8 cellular contexts compared by ENCODE assay signal in genomic region chr15:62344806-62345539, GRCh38.
DNase-seq lines count a peak whose midpoint lies in the region; ATAC-seq, FAIRE-seq and TF ChIP-seq lines count a peak whose summit lies in the region.

No MANE protein-coding gene starts in this region.

- peak; percentile 87 for DNase-seq in GM12865 (ENCODE audit: low read depth)
- DNase-seq in RCC 7860 (ENCODE audit: low spot score), result peak; percentile 45
- peak; percentile 23 for DNase-seq in activated T-helper 9 cell treated with anti-CD3 and anti-CD28 coated beads, Interleukin-2, amount 50 U/mL, for 16 hours (ENCODE audit: low read depth)
- DNase-seq in glomerular visceral epithelial cell (ENCODE audit: extremely low spot score), result peak; percentile 72
- DNase-seq in retina, result peak; percentile 76
- DNase-seq in DMS79 (lab: John Stamatoyannopoulos, UW), result no peak

- ATAC-seq in HG03354 (IDR thresholded peaks at IDR 0.05; ENCODE audit: poor library complexity, severe bottlenecking, unreplicated experiment), result peak; percentile 62
- no peak for ATAC-seq in GM21529 (IDR thresholded peaks at IDR 0.05; ENCODE audit: unreplicated experiment)

- FAIRE-seq in RCC 7860 (lab: Jason Lieb, UNC), result peak; percentile 28

- TF ChIP-seq CTCF in GM12865 (IDR thresholded peaks at IDR 0.05; ENCODE audit: insufficient read depth, low read depth, low read length, missing control alignments), result peak; percentile 72

- 0 out of 2 replicates have a peak overlapping the region, but pooled peaks have one; percentile 15 for H3K4me3 ChIP-seq in GM12865 (ENCODE audit: low read depth, low read length)
